Comparison of ENCODE assay signal across 1 cellular context in the genomic region with DNA sequence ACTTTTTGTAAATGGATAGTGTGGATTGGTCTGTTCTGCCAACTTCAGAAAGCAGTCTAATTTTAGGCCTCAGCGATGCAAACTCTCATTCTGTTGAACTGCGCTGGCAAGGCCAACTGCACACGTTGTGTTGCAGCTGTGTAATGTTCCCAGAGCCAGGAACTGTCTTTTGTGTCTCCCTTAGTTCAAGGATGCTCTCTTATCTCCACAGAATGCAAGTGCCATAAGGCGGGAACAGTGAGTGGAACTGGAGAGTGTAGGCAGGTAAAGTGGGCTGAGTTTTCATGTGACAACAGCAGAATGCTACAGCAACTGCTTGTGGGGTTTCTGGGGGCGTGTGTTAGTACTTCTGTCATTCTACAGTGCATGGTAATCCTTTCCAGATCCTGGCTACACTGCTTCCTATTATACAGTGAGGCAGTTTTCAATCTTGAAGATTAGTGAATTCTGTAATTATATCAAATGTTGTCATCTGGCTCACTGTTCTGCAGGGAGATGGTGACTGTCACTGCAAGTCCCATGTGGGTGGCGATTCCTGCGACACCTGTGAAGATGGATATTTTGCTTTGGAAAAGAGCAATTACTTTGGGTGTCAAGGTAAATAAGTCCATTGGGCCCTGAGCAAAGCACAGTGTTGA.
TF ChIP-seq lines count a peak whose summit lies in the region.

No MANE protein-coding gene starts in this region.

TF ChIP-seq in HepG2, 621 proteins besides CTCF, POLR2A, EP300 and RAD21:
- TF ChIP-seq, protein P1, sequence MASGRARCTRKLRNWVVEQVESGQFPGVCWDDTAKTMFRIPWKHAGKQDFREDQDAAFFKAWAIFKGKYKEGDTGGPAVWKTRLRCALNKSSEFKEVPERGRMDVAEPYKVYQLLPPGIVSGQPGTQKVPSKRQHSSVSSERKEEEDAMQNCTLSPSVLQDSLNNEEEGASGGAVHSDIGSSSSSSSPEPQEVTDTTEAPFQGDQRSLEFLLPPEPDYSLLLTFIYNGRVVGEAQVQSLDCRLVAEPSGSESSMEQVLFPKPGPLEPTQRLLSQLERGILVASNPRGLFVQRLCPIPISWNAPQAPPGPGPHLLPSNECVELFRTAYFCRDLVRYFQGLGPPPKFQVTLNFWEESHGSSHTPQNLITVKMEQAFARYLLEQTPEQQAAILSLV (CRISPR knock-in tag; IDR thresholded peaks at IDR 0.05; ENCODE audit: borderline replicate concordance): no peak
